Comparison of ENCODE assay signal across 1 cellular context in genomic region chr14:23286020-23286903, GRCh38.
TF ChIP-seq lines count a peak whose summit lies in the region.

Gene HOMEZ (minus strand): TSS chr14:23286132. CDS start chr14:23285952, 180 bp downstream.

TF ChIP-seq in HepG2, 621 proteins besides CTCF, POLR2A, EP300 and RAD21 (continued from another document):
- TF ChIP-seq GATAD2A (CRISPR knock-in tag; IDR thresholded peaks at IDR 0.05): peak; percentile 77
- peak; percentile 77; the same call in 1 of the 2 replicates for TF ChIP-seq MIER3 (CRISPR knock-in tag; IDR thresholded peaks at IDR 0.05; ENCODE audit: borderline replicate concordance)
- peak; percentile 35; the same call in 1 of the 3 replicates for TF ChIP-seq MXI1 (IDR thresholded peaks at IDR 0.05; ENCODE audit: borderline replicate concordance, low read depth, low read length)
- TF ChIP-seq SAP130 (CRISPR knock-in tag; IDR thresholded peaks at IDR 0.05; ENCODE audit: low read depth): peak; percentile 85
- 0 out of 2 replicates have a peak, but pooled peaks have one; percentile 88 for TF ChIP-seq MAZ (IDR thresholded peaks at IDR 0.05; ENCODE audit: borderline replicate concordance, low read depth, low read length)
- TF ChIP-seq MAZ (CRISPR knock-in tag; IDR thresholded peaks at IDR 0.05; ENCODE audit: low read depth): peak; percentile 93
- no peak for TF ChIP-seq PREB (CRISPR knock-in tag; IDR thresholded peaks at IDR 0.05)
- TF ChIP-seq NFKBIZ (CRISPR knock-in tag; IDR thresholded peaks at IDR 0.05): peak; percentile 75; the same call in 1 of the 2 replicates
- TF ChIP-seq ZFAT (CRISPR knock-in tag; conservative IDR thresholded peaks at IDR 0.05): no peak
- TF ChIP-seq PAXIP1 (CRISPR knock-in tag; conservative IDR thresholded peaks at IDR 0.05): peak; percentile 44; the same call in 1 of the 2 replicates
- TF ChIP-seq ZNF296 (CRISPR knock-in tag; conservative IDR thresholded peaks at IDR 0.05): no peak; the same call in 1 of the 2 replicates
- no peak for TF ChIP-seq ZNF10 (CRISPR knock-in tag; IDR thresholded peaks at IDR 0.05; ENCODE audit: borderline replicate concordance, low read depth)
- peak; percentile 31 for TF ChIP-seq PTBP1 (IDR thresholded peaks at IDR 0.05; ENCODE audit: low read depth, low read length, poor library complexity, severe bottlenecking)
- no peak for TF ChIP-seq ZNF496 (CRISPR knock-in tag; IDR thresholded peaks at IDR 0.05; ENCODE audit: insufficient replicate concordance)
- no peak for TF ChIP-seq TP53 (CRISPR knock-in tag; conservative IDR thresholded peaks at IDR 0.05)
- peak; percentile 20; the same call in 1 of the 2 replicates for TF ChIP-seq ZNF264 (CRISPR knock-in tag; IDR thresholded peaks at IDR 0.05)
- peak; percentile 90 for TF ChIP-seq MXD3 (CRISPR knock-in tag; IDR thresholded peaks at IDR 0.05)
- TF ChIP-seq ISL2 (CRISPR knock-in tag; IDR thresholded peaks at IDR 0.05): peak; percentile 79
- TF ChIP-seq REXO4 (CRISPR knock-in tag; IDR thresholded peaks at IDR 0.05; ENCODE audit: borderline replicate concordance): no peak
- no peak; the same call in 1 of the 2 replicates for TF ChIP-seq ZNF512B (CRISPR knock-in tag; IDR thresholded peaks at IDR 0.05; ENCODE audit: borderline replicate concordance)
- TF ChIP-seq ZBTB34 (CRISPR knock-in tag; IDR thresholded peaks at IDR 0.05): no peak
- peak; percentile 92; the same call in 1 of the 2 replicates for TF ChIP-seq RARG (CRISPR knock-in tag; IDR thresholded peaks at IDR 0.05; ENCODE audit: low read depth)
- peak; percentile 71; the same call in 1 of the 2 replicates for TF ChIP-seq MTF2 (CRISPR knock-in tag; IDR thresholded peaks at IDR 0.05; ENCODE audit: borderline replicate concordance)
- peak; percentile 13 for TF ChIP-seq PRPF4 (IDR thresholded peaks at IDR 0.05; ENCODE audit: low read depth, low read length, poor library complexity, severe bottlenecking)
- TF ChIP-seq MTA3 (CRISPR knock-in tag; IDR thresholded peaks at IDR 0.05): no peak; the same call in none of the 2 replicates
- TF ChIP-seq ZNF713 (CRISPR knock-in tag; IDR thresholded peaks at IDR 0.05): peak; percentile 53; the same call in 1 of the 2 replicates
- peak; percentile 73; the same call in 1 of the 2 replicates for TF ChIP-seq ZNF142 (CRISPR knock-in tag; IDR thresholded peaks at IDR 0.05)
- no peak; the same call in 1 of the 2 replicates for TF ChIP-seq ZNF180 (CRISPR knock-in tag; IDR thresholded peaks at IDR 0.05; ENCODE audit: borderline replicate concordance, low read depth)
- peak; percentile 50; the same call in 1 of the 2 replicates for TF ChIP-seq MLX (CRISPR knock-in tag; IDR thresholded peaks at IDR 0.05)
- peak; percentile 96 for TF ChIP-seq ZSCAN29 (CRISPR knock-in tag; conservative IDR thresholded peaks at IDR 0.05)
- peak; percentile 51 for TF ChIP-seq ZNF18 (CRISPR knock-in tag; IDR thresholded peaks at IDR 0.05; ENCODE audit: insufficient replicate concordance)
- TF ChIP-seq KLF9 (CRISPR knock-in tag; IDR thresholded peaks at IDR 0.05; ENCODE audit: low read depth): no peak; the same call in 1 of the 2 replicates
- no peak for TF ChIP-seq ZNF33A (CRISPR knock-in tag; IDR thresholded peaks at IDR 0.05; ENCODE audit: borderline replicate concordance)
- TF ChIP-seq ZNF256 (CRISPR knock-in tag; conservative IDR thresholded peaks at IDR 0.05): no peak
- TF ChIP-seq CEBPZ (IDR thresholded peaks at IDR 0.05; ENCODE audit: low read length): peak; percentile 61; the same call in 1 of the 2 replicates
- TF ChIP-seq ZSCAN21 (CRISPR knock-in tag; IDR thresholded peaks at IDR 0.05; ENCODE audit: borderline replicate concordance): peak; percentile 96
